In the genomic region with DNA sequence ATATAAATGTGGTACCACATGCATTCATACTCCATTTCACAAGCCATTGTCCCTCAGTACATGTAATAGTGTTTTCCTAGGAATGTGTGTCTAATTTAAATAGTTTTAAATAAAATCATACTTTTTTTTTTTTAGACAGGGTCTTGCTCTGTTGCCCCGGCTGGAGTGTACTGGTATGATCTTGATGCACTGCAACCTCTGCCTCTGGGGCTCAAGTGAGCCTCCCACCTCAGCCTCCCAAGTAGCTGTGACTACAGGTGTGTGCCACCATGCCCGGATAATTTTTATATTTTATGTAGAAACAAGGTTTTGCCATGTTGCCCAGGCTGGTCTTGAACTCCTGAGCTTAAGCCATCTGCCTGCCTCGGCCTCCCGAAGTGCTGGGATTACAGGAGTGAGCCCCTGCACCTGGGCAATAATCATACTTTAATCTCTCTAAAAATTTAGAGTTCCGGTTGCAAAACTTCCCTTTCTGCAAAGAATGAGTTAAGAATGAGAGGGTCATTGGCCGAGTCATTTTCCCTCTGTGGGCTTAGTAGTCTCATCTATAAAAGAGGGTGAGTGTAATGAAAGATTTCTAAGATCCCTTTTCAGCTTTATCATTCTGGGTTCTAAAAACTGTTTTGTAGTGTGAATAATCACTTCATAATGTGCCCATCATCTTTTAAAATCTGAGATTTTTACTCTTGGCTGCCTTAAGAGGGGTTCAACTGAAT, we compare ENCODE assay signal across 11 cellular contexts.
DNase-seq lines count a peak whose midpoint lies in the region; ATAC-seq and TF ChIP-seq lines count a peak whose summit lies in the region.
"Had no signal": no experiment of that assay in that cellular context is flagged by ENCODE, and none has a peak within 500 bp of the region (broad histone marks: within the 10 kb centered on the region; RNA-seq: fewer than 3 reads in every experiment).

No MANE protein-coding gene starts in this region.

- H3K27me3 Mint-ChIP-seq in CD4-positive, CD25-positive, alpha-beta regulatory T cell: no peaks in the 10 kb centered on the region
- H3K27me3 Mint-ChIP-seq in activated T-helper 17 cell treated with anti-CD3 and anti-CD28 coated beads, Interleukin-2, amount 50 U/mL, for 72 hours: no peaks in the 10 kb centered on the region
- H3K27me3 Mint-ChIP-seq in nephron progenitor cell (ENCODE audit: low read depth, poor library complexity): peaks cover 18% of the 10 kb centered on the region

- H3K36me3 ChIP-seq in CD4-positive, CD25-positive, alpha-beta regulatory T cell (ENCODE audit: control insufficient read depth, insufficient read depth, low read length): no peaks in the 10 kb centered on the region

- H3K4me3 Mint-ChIP-seq in CD4-positive, CD25-positive, alpha-beta regulatory T cell: peak overlapping the region; percentile 22 to 71 (median 48)
- H3K4me3 Mint-ChIP-seq in activated T-helper 17 cell treated with anti-CD3 and anti-CD28 coated beads, Interleukin-2, amount 50 U/mL, for 72 hours: peak overlapping the region; percentile 77
- no peak overlapping the region for H3K4me3 Mint-ChIP-seq in nephron progenitor cell
- H3K4me3 Mint-ChIP-seq: natural killer cell had no signal

- ATAC-seq in CD4-positive, CD25-positive, alpha-beta regulatory T cell (ENCODE audit: low read depth in 2 of 2): peak in 1 of 2 donors; percentile 5
- ATAC-seq in GM21529 (IDR thresholded peaks at IDR 0.05; ENCODE audit: unreplicated experiment) (peak; percentile 2), HG03175 (IDR thresholded peaks at IDR 0.05; ENCODE audit: unreplicated experiment) (no peak)
- peak; percentile 42 for ATAC-seq in activated T-helper 17 cell treated with anti-CD3 and anti-CD28 coated beads, Interleukin-2, amount 50 U/mL, for 72 hours (replicated peaks)

- H3K9me3 ChIP-seq in CD4-positive, CD25-positive, alpha-beta regulatory T cell (ENCODE audit: control insufficient read depth in 2 of 2, low read length in 2 of 2): no peaks in the 10 kb centered on the region

- TF ChIP-seq CTCF in nephron progenitor cell (IDR thresholded peaks at IDR 0.05): no peak

- peaks cover 7 to 25% (median 10%) of the 10 kb centered on the region in 4 donors for H3K4me1 Mint-ChIP-seq in CD4-positive, CD25-positive, alpha-beta regulatory T cell
- peaks cover 6% of the 10 kb centered on the region for H3K4me1 Mint-ChIP-seq in activated T-helper 17 cell treated with anti-CD3 and anti-CD28 coated beads, Interleukin-2, amount 50 U/mL, for 72 hours
- H3K4me1 Mint-ChIP-seq in nephron progenitor cell: peaks cover 58% of the 10 kb centered on the region

- peaks cover 12% of the 10 kb centered on the region for H3K4me1 ChIP-seq in CD4-positive, CD25-positive, alpha-beta regulatory T cell (ENCODE audit: control insufficient read depth, insufficient read depth, low read length, poor library complexity, severe bottlenecking)

- peaks cover 10% of the 10 kb centered on the region for H3K36me3 Mint-ChIP-seq in CD4-positive, CD25-positive, alpha-beta regulatory T cell
- H3K36me3 Mint-ChIP-seq in activated T-helper 17 cell treated with anti-CD3 and anti-CD28 coated beads, Interleukin-2, amount 50 U/mL, for 72 hours (ENCODE audit: low read depth): no peaks in the 10 kb centered on the region
- no peaks in the 10 kb centered on the region for H3K36me3 Mint-ChIP-seq in nephron progenitor cell (ENCODE audit: low read depth)
- H3K36me3 Mint-ChIP-seq: natural killer cell had no signal

- no peaks in the 10 kb centered on the region for H3K9me3 Mint-ChIP-seq in CD4-positive, CD25-positive, alpha-beta regulatory T cell
- no peaks in the 10 kb centered on the region for H3K9me3 Mint-ChIP-seq in activated T-helper 17 cell treated with anti-CD3 and anti-CD28 coated beads, Interleukin-2, amount 50 U/mL, for 72 hours
- H3K9me3 Mint-ChIP-seq in nephron progenitor cell: no peaks in the 10 kb centered on the region
- H3K9me3 Mint-ChIP-seq: natural killer cell had no signal

- no peak for DNase-seq in CD4-positive, CD25-positive, alpha-beta regulatory T cell
- DNase-seq in nephron progenitor cell (no peak), COLO829 (ENCODE audit: low spot score) (no peak), NCI-H526 (lab: John Stamatoyannopoulos, UW) (no peak)
- no peak for DNase-seq in stimulated activated CD4-positive, alpha-beta T cell treated with anti-CD3 and anti-CD28 coated beads, Interleukin-4, amount 100 ng/mL, for 24 hours
- DNase-seq: DND-41; effector CD4-positive, alpha-beta T cell; natural killer cell had no signal

- H3K27me3 ChIP-seq in CD4-positive, CD25-positive, alpha-beta regulatory T cell (ENCODE audit: control insufficient read depth, insufficient read depth, low read length): no peaks in the 10 kb centered on the region

- H3K27ac Mint-ChIP-seq in CD4-positive, CD25-positive, alpha-beta regulatory T cell: peak overlapping the region; percentile 89 to 99 (median 91)
- H3K27ac Mint-ChIP-seq in activated T-helper 17 cell treated with anti-CD3 and anti-CD28 coated beads, Interleukin-2, amount 50 U/mL, for 72 hours: peak overlapping the region; percentile 91
- peak overlapping the region; percentile 66 for H3K27ac Mint-ChIP-seq in nephron progenitor cell

- H3K27ac ChIP-seq in CD4-positive, CD25-positive, alpha-beta regulatory T cell (ENCODE audit: insufficient read depth, low read length, poor library complexity, severe bottlenecking): peak overlapping the region; percentile 48

- peak overlapping the region; percentile 67 for H3K4me3 ChIP-seq in CD4-positive, CD25-positive, alpha-beta regulatory T cell (ENCODE audit: low read depth, low read length)
